In genomic region chr13:94168784-94169512, GRCh38 we compare ENCODE assay signal across 2 cellular contexts.
A peak's percentile ranks its signal among the peaks of the same experiment; 100 is the strongest.
TF ChIP-seq lines count a peak whose summit lies in the region.

No MANE protein-coding gene starts in this region.

TF ChIP-seq in liver, 16 proteins besides CTCF, POLR2A, EP300 and RAD21 (continued from another document):
- peak; percentile 13 for TF ChIP-seq ZBTB33 (IDR thresholded peaks at IDR 0.05)
- TF ChIP-seq FOXA2 (IDR thresholded peaks at IDR 0.05) = peak; percentile 15
- TF ChIP-seq SP1 (IDR thresholded peaks at IDR 0.05) = peak; percentile 36
- no peak for TF ChIP-seq MAX (IDR thresholded peaks at IDR 0.05)
- peak in 1 of 2 donors; percentile 52 for TF ChIP-seq RXRA (IDR thresholded peaks at IDR 0.05)
- TF ChIP-seq FOXA1 (IDR thresholded peaks at IDR 0.05) = no peak
- peak; percentile 21 for TF ChIP-seq ATF3 (IDR thresholded peaks at IDR 0.05)
- no peak for TF ChIP-seq JUND (IDR thresholded peaks at IDR 0.05)
- peak; percentile 74 to 88 for TF ChIP-seq HNF4A (conservative IDR thresholded peaks at IDR 0.05)
- TF ChIP-seq, protein P1, sequence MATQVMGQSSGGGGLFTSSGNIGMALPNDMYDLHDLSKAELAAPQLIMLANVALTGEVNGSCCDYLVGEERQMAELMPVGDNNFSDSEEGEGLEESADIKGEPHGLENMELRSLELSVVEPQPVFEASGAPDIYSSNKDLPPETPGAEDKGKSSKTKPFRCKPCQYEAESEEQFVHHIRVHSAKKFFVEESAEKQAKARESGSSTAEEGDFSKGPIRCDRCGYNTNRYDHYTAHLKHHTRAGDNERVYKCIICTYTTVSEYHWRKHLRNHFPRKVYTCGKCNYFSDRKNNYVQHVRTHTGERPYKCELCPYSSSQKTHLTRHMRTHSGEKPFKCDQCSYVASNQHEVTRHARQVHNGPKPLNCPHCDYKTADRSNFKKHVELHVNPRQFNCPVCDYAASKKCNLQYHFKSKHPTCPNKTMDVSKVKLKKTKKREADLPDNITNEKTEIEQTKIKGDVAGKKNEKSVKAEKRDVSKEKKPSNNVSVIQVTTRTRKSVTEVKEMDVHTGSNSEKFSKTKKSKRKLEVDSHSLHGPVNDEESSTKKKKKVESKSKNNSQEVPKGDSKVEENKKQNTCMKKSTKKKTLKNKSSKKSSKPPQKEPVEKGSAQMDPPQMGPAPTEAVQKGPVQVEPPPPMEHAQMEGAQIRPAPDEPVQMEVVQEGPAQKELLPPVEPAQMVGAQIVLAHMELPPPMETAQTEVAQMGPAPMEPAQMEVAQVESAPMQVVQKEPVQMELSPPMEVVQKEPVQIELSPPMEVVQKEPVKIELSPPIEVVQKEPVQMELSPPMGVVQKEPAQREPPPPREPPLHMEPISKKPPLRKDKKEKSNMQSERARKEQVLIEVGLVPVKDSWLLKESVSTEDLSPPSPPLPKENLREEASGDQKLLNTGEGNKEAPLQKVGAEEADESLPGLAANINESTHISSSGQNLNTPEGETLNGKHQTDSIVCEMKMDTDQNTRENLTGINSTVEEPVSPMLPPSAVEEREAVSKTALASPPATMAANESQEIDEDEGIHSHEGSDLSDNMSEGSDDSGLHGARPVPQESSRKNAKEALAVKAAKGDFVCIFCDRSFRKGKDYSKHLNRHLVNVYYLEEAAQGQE (IDR thresholded peaks at IDR 0.05) = no peak
- TF ChIP-seq GABPA (IDR thresholded peaks at IDR 0.05 in 1 of 2, conservative IDR thresholded peaks at IDR 0.05 in 1 of 2) = no peak
- TF ChIP-seq HNF4G (IDR thresholded peaks at IDR 0.05) = peak; percentile 57
- no peak for TF ChIP-seq NR2F2 (IDR thresholded peaks at IDR 0.05)
- TF ChIP-seq TAF1 (conservative IDR thresholded peaks at IDR 0.05) = no peak
- TF ChIP-seq YY1 (IDR thresholded peaks at IDR 0.05) = no peak

TF ChIP-seq in HepG2, 621 proteins besides CTCF, POLR2A, EP300 and RAD21 (continued from another document):
- TF ChIP-seq ZNF691 (CRISPR knock-in tag; IDR thresholded peaks at IDR 0.05; ENCODE audit: borderline replicate concordance, low read depth) = no peak
- TF ChIP-seq CHCHD3 (CRISPR knock-in tag; IDR thresholded peaks at IDR 0.05) = no peak
- TF ChIP-seq POGZ (CRISPR knock-in tag; IDR thresholded peaks at IDR 0.05) = no peak
- TF ChIP-seq SIN3B (IDR thresholded peaks at IDR 0.05; ENCODE audit: low read length) = no peak
- TF ChIP-seq ELF1 (CRISPR knock-in tag; IDR thresholded peaks at IDR 0.05) = no peak
- no peak for TF ChIP-seq ZBTB46 (CRISPR knock-in tag; IDR thresholded peaks at IDR 0.05; ENCODE audit: borderline replicate concordance)
- no peak for TF ChIP-seq ZNF121 (CRISPR knock-in tag; IDR thresholded peaks at IDR 0.05)
- no peak for TF ChIP-seq ZMYM3 (CRISPR knock-in tag; IDR thresholded peaks at IDR 0.05)
- TF ChIP-seq KLF16 (CRISPR knock-in tag; IDR thresholded peaks at IDR 0.05) = no peak
